ENCODE assay signal across 8 cellular contexts in genomic region chr5:15009420-15009819, GRCh38.
DNase-seq lines count a peak whose midpoint lies in the region; ATAC-seq and TF ChIP-seq lines count a peak whose summit lies in the region.

No MANE protein-coding gene starts in this region.

- H3K4me1 Mint-ChIP-seq in Calu3 (ENCODE audit: low read depth, unreplicated experiment), result peaks cover 59% of the 10 kb centered on the region

- BruUV-seq in Calu3 (replicated peaks; lab: Mats Ljungman, UMichigan), result no TSS peak

- no peak overlapping the region for H3K4me3 Mint-ChIP-seq in Calu3 (ENCODE audit: low read depth, unreplicated experiment)

- H3K27me3 Mint-ChIP-seq in Calu3 (ENCODE audit: unreplicated experiment), result no peaks in the 10 kb centered on the region

- H3K36me3 Mint-ChIP-seq in Calu3 (ENCODE audit: insufficient read depth, unreplicated experiment), result peaks cover 6% of the 10 kb centered on the region

- CTCF ChIA-PET in Calu3 (lab: Charles Lee), result interaction anchor here (0.7 to 1.4 kb wide), 5 partner anchors 52 to 361 kb away, joined by 3 to 6 read pairs (median 5); no protein-coding TSS in a partner anchor

- intact Hi-C loops in Calu3 (cut with micrococcal nuclease; ENCODE audit: unreplicated experiment), result loop anchor here (2.0 to 5.0 kb wide), 3 partner anchors 139 to 325 kb away; partner anchors contain the start of gene ANKH
- intact Hi-C loops in left colon (cut with DNase I, micrococcal nuclease), result loop anchor here (5.0 to 10.0 kb wide), 2 partner anchors 137 to 285 kb away; partner anchors contain the start of gene ANKH (in 1 of the 2)

- no peak overlapping the region for H3K4me3 ChIP-seq in astrocyte of the cerebellum (ENCODE audit: low read depth, low read length)

- peak overlapping the region; percentile 86 for H3K27ac Mint-ChIP-seq in Calu3 (ENCODE audit: unreplicated experiment)

- ATAC-seq in left colon, result peak; percentile 85
- ATAC-seq in HG03442 (IDR thresholded peaks at IDR 0.05; ENCODE audit: unreplicated experiment), result no peak
- ATAC-seq in GM19463 (IDR thresholded peaks at IDR 0.05; ENCODE audit: unreplicated experiment), result no peak
- ATAC-seq in HG02884 (IDR thresholded peaks at IDR 0.05; ENCODE audit: unreplicated experiment), result no peak

- in situ Hi-C loops in astrocyte of the cerebellum (cut with HindIII; ENCODE audit: low sequenced_read_pairs), result no loop called here

- DNase-seq in Calu3, result peak; percentile 63
- peak; percentile 60 for DNase-seq in NCI-H2029 treated with DMSO at 0.1 percent for 48 hours (lab: John Stamatoyannopoulos, UW)
- DNase-seq in astrocyte of the cerebellum (ENCODE audit: low read depth), result peak; percentile 68
- DNase-seq in left colon, result no peak
- DNase-seq in NCI-H526 treated with DMSO at 0.1 percent for 48 hours (lab: John Stamatoyannopoulos, UW), result no peak

- TF ChIP-seq CTCF in Calu3 (IDR thresholded peaks at IDR 0.05; ENCODE audit: unreplicated experiment) (no peak), astrocyte of the cerebellum (IDR thresholded peaks at IDR 0.05; ENCODE audit: low read depth, low read length, missing control alignments) (no peak)

- H3K9me3 Mint-ChIP-seq in Calu3 (ENCODE audit: low read depth, unreplicated experiment), result no peaks in the 10 kb centered on the region

Comparison
In these comparisons a context has a peak if more than half of its experiments do, and no peak if none do; other contexts are left out.
1. DNase-seq: peak in Calu3 (single experiment), NCI-H2029 treated with DMSO at 0.1 percent for 48 hours (single experiment) and astrocyte of the cerebellum (single experiment); none in left colon (0 of 2) and NCI-H526 treated with DMSO at 0.1 percent for 48 hours (single experiment).